Comparison of ENCODE assay signal across 25 cellular contexts in genomic region chr9:113921366-113921765, GRCh38. TPM values are rescaled to one million over a fixed set of nuclear protein-coding genes. Genes with fewer than 3 reads are reported as not detected.
DNase-seq lines count a peak whose midpoint lies in the region; ATAC-seq and TF ChIP-seq lines count a peak whose summit lies in the region.
"Had no signal": no experiment of that assay in that cellular context is flagged by ENCODE, and none has a peak within 500 bp of the region (broad histone marks: within the 10 kb centered on the region; RNA-seq: fewer than 3 reads in every experiment).

No MANE protein-coding gene starts in this region.

- DNase-seq in left ventricle myocardium inferior (no peak), Right ventricle myocardium superior (no peak), coronary artery (ENCODE audit: low spot score) (peak; percentile 45), myocyte (ENCODE audit: low read depth) (peak; percentile 24), EL (no peak), ecto neural progenitor cell (ENCODE audit: low spot score) (no peak)
- DNase-seq: CD4-positive, CD25-positive, alpha-beta regulatory T cell; DMS53; GDM1; NCI-H1092; NCI-H1417 treated with DMSO at 0.1 percent for 48 hours; NCI-H1694 treated with DMSO at 0.1 percent for 48 hours; NCI-H2081; NCI-H2171; NCI-H226; NCI-H510A; NCI-H69; SIG-M5 had no signal

- H3K36me3 ChIP-seq in left ventricle myocardium inferior: no peaks in the 10 kb centered on the region

- peaks cover 41% of the 10 kb centered on the region for H3K9me3 ChIP-seq in left ventricle myocardium inferior (replicated peaks)

- ATAC-seq in Right ventricle myocardium superior (ENCODE audit: poor library complexity) (no peak), HG03457 (IDR thresholded peaks at IDR 0.05; ENCODE audit: unreplicated experiment) (no peak)
- ATAC-seq: HCT116, Panc1 had no signal

- peaks cover 6% of the 10 kb centered on the region for H3K4me1 ChIP-seq in left ventricle myocardium inferior
- H3K4me1 ChIP-seq: BLaER1 had no signal

- H3K4me3 ChIP-seq in left ventricle myocardium inferior (no peak overlapping the region), coronary artery (no peak overlapping the region)
- H3K4me3 ChIP-seq: BLaER1, SK-N-MC had no signal

- no peak for TF ChIP-seq CTCF in left ventricle myocardium inferior (IDR thresholded peaks at IDR 0.05; ENCODE audit: borderline replicate concordance)
- TF ChIP-seq CTCF in coronary artery (IDR thresholded peaks at IDR 0.05): no peak

- intact Hi-C loops in left ventricle myocardium inferior (cut with micrococcal nuclease): no loop called here
- intact Hi-C loops in Right ventricle myocardium superior (cut with DNase I): no loop called here

- H3K27ac ChIP-seq in left ventricle myocardium inferior (replicated peaks) (peak overlapping the region; percentile 29), coronary artery (no peak overlapping the region)
- H3K27ac ChIP-seq: BLaER1, HL-60, SK-N-MC had no signal

- peaks cover 4% of the 10 kb centered on the region for H3K27me3 ChIP-seq in left ventricle myocardium inferior (ENCODE audit: low read depth)
- H3K27me3 ChIP-seq: BLaER1 had no signal

RNA-seq across cellular contexts. Expression of gene ZNF618, which starts 45.3 kb away (rescaled TPM):
- total RNA-seq in left ventricle myocardium inferior: 1.9 TPM
- 2.0 TPM for total RNA-seq in Right ventricle myocardium superior
- 3.8 and 4.9 TPM in 2 replicates for total RNA-seq in myocyte
- polyA plus RNA-seq in myocyte (2012): 6.5 TPM
- total RNA-seq: OCI-LY7 had no signal
- polyA plus RNA-seq: CD4-positive, CD25-positive, alpha-beta regulatory T cell had no signal

Comparison
In these comparisons a context has a peak if more than half of its experiments do, and no peak if none do; other contexts are left out.
1. DNase-seq: peak in coronary artery (single experiment) and myocyte (single experiment); none in left ventricle myocardium inferior (single experiment), Right ventricle myocardium superior (single experiment), EL (single experiment) and ecto neural progenitor cell (single experiment).